ENCODE assay signal across 23 cellular contexts in genomic region chr4:124037236-124037635, GRCh38.
"Had no signal": no experiment of that assay in that cellular context is flagged by ENCODE, and none has a peak within 500 bp of the region (broad histone marks: within the 10 kb centered on the region; RNA-seq: fewer than 3 reads in every experiment).

No MANE protein-coding gene starts in this region.

- DNase-seq: hypothalamus; immature natural killer cell; kidney; left colon; left lung; lower lobe of right lung; mammary epithelial cell; mesenchymal stem cell; naive B cell; natural killer cell; ovary; posterior cingulate gyrus; retina; right cardiac atrium; small intestine; spleen; stimulated activated CD4-positive, alpha-beta T cell treated with anti-CD3 and anti-CD28 coated beads, Interleukin-4, amount 100 ng/mL, for 24 hours; stimulated activated naive CD4-positive, alpha-beta T cell had no signal

- FAIRE-seq: kidney, small intestine had no signal

- H3K4me3 ChIP-seq: left lung, lower lobe of right lung, ovary, prostate gland, spleen, tibial nerve, vagina had no signal

- H3K9me3 ChIP-seq: left lung, lower lobe of right lung, ovary, prostate gland, tibial nerve, vagina had no signal

- H3K4me1 ChIP-seq: left lung, lower lobe of right lung, prostate gland, spleen, vagina had no signal

- H3K27me3 ChIP-seq: left lung, ovary, spleen, tibial nerve, vagina had no signal

- H3K36me3 ChIP-seq: left lung, lower lobe of right lung, ovary, prostate gland, spleen, tibial nerve, vagina had no signal

- H3K27ac ChIP-seq: left lung, lower lobe of right lung, ovary, prostate gland, spleen, vagina had no signal

- ATAC-seq: left colon; left lung; lower lobe of right lung; natural killer cell; right cardiac atrium; sciatic nerve; stimulated activated effector memory CD8-positive, alpha-beta T cell treated with anti-CD3 and anti-CD28 coated beads, Interleukin-12 subunit alpha, Interleukin-12 subunit beta, amount 100 ng/mL, for 72 hours had no signal
